ENCODE assay signal across 8 cellular contexts in genomic region chr1:24515581-24516241, GRCh38. TPM values are rescaled to one million over a fixed set of nuclear protein-coding genes. Genes with fewer than 3 reads are reported as not detected.
DNase-seq lines count a peak whose midpoint lies in the region; ATAC-seq, FAIRE-seq and TF ChIP-seq lines count a peak whose summit lies in the region.
"Not testable (repeated sequence)": the region's sequence is repeated elsewhere in the genome, so short reads cannot be mapped to it uniquely, and the experiment has no call there.
"Had no signal": no experiment of that assay in that cellular context is flagged by ENCODE, and none has a peak within 500 bp of the region (broad histone marks: within the 10 kb centered on the region; RNA-seq: fewer than 3 reads in every experiment).

No MANE protein-coding gene starts in this region.

- WGBS in K562 (ENCODE audit: insufficient coverage, low coverage, missing lambda C conversion rate): 26% methylated on average over 16 of the region's 18 CpGs

- TF ChIP-seq POLR2A in K562 (conservative IDR thresholded peaks at IDR 0.05): not testable (repeated sequence)

- peak overlapping the region; percentile 40; the same call in 1 of the 2 replicates for H3K4me3 Mint-ChIP-seq in HFFc6
- not testable (repeated sequence) for H3K4me3 Mint-ChIP-seq in activated CD4-positive, alpha-beta T cell treated with anti-CD3 and anti-CD28 coated beads for 36 hours

- CTCF ChIA-PET in activated CD4-positive, alpha-beta T cell treated with anti-CD3 and anti-CD28 coated beads for 36 hours (lab: Charles Lee): interaction anchor here (0.8 to 4.8 kb wide), 6 partner anchors 10 to 103 kb away, joined by 3 to 48 read pairs (median 4); partner anchors contain the start of gene NIPAL3
- CTCF ChIA-PET in K562 (lab: Yijun Ruan, JAX; ENCODE audit: low intra/inter-chr PET ratio): not testable (repeated sequence)

- not testable (repeated sequence) for H3K27ac ChIP-seq in K562 (ENCODE audit: extremely low read depth, low read depth, low read length)

- not testable (repeated sequence) for H3K9me1 ChIP-seq in K562 (ENCODE audit: control insufficient read depth, insufficient read depth, low read length)

- H3K36me3 ChIP-seq in K562 (ENCODE audit: control insufficient read depth, insufficient read depth, low read length); mucosa of descending colon (ENCODE audit: low read depth): not testable (repeated sequence)

- in situ Hi-C loops in Caki2 (cut with HindIII; ENCODE audit: low pct_unique_long_range_greater_than_20kb, low sequenced_read_pairs); K562 (cut with MboI): not testable (repeated sequence)

- TF ChIP-seq CTCF in HFFc6 (IDR thresholded peaks at IDR 0.05); K562 (IDR thresholded peaks at IDR 0.05 in 2 of 3, conservative IDR thresholded peaks at IDR 0.05 in 1 of 3; ENCODE audit: insufficient read depth in 2 of 3, low read depth in 1 of 3, low read length in 3 of 3); mucosa of descending colon (IDR thresholded peaks at IDR 0.05): not testable (repeated sequence)

- DNase-seq in Caki2 (ENCODE audit: low read depth): peak; percentile 85
- DNase-seq in HFFc6: peak; percentile 85
- peak; percentile 92 for DNase-seq in RCC 7860 (ENCODE audit: low spot score)
- not testable (repeated sequence) for DNase-seq in activated CD4-positive, alpha-beta T cell treated with anti-CD3 and anti-CD28 coated beads for 36 hours; mucosa of descending colon
- DNase-seq in K562 (ENCODE audit: extremely low read depth in 1 of 4, low spot score in 3 of 4): peak in 1 of 4 experiments; percentile 27
- peak; percentile 18 for DNase-seq in fibroblast of peridontal ligament (ENCODE audit: extremely low read depth)

- not testable (repeated sequence) for ATAC-seq in activated CD4-positive, alpha-beta T cell treated with anti-CD3 and anti-CD28 coated beads for 36 hours
- peak; percentile 68 for ATAC-seq in K562
- peak; percentile 51 for ATAC-seq in mucosa of descending colon

- BruUV-seq in K562 (replicated peaks; lab: Mats Ljungman, UMichigan): TSS peak; percentile 99

- H3K27me3 ChIP-seq in K562 (ENCODE audit: control insufficient read depth in 2 of 2, insufficient read depth in 2 of 2, low read length in 2 of 2): peaks cover 38 to 49% of the 10 kb centered on the region in 2 experiments

- H3K9me3 ChIP-seq in K562 (replicated peaks; ENCODE audit: control insufficient read depth, insufficient read depth, low read depth, low read length); mucosa of descending colon: not testable (repeated sequence)

- not testable (repeated sequence) for H3K27me3 Mint-ChIP-seq in HFFc6 (ENCODE audit: insufficient read depth); activated CD4-positive, alpha-beta T cell treated with anti-CD3 and anti-CD28 coated beads for 36 hours

- H3K36me3 Mint-ChIP-seq in HFFc6 (ENCODE audit: low read depth): peaks cover 14% of the 10 kb centered on the region
- peaks cover 46% of the 10 kb centered on the region for H3K36me3 Mint-ChIP-seq in activated CD4-positive, alpha-beta T cell treated with anti-CD3 and anti-CD28 coated beads for 36 hours (ENCODE audit: low read depth)

- not testable (repeated sequence) for H3K4me3 ChIP-seq in K562, mucosa of descending colon

- not testable (repeated sequence) for H3K9ac ChIP-seq in K562 (ENCODE audit: insufficient read depth in 1 of 2, low read depth in 2 of 2, low read length in 2 of 2)

- not testable (repeated sequence) for TF ChIP-seq EP300 in K562 (IDR thresholded peaks at IDR 0.05; ENCODE audit: low read length)

- H3K4me1 ChIP-seq in K562 (replicated peaks in 1 of 2; ENCODE audit: control insufficient read depth in 2 of 2, insufficient read depth in 2 of 2, low read length in 2 of 2); mucosa of descending colon (ENCODE audit: low read depth): not testable (repeated sequence)

- H3K27ac Mint-ChIP-seq in HFFc6: peak overlapping the region; percentile 74
- H3K27ac Mint-ChIP-seq in activated CD4-positive, alpha-beta T cell treated with anti-CD3 and anti-CD28 coated beads for 36 hours: peak overlapping the region; percentile 42

- not testable (repeated sequence) for H3K79me2 ChIP-seq in K562 (ENCODE audit: control insufficient read depth, insufficient read depth, low read length)

- TF ChIP-seq RAD21 in K562 (CRISPR knock-in tag; conservative IDR thresholded peaks at IDR 0.05 in 1 of 2, IDR thresholded peaks at IDR 0.05 in 1 of 2): not testable (repeated sequence)

- intact Hi-C loops in activated CD4-positive, alpha-beta T cell treated with anti-CD3 and anti-CD28 coated beads for 36 hours (cut with DNase I, micrococcal nuclease); K562 (cut with micrococcal nuclease); mucosa of descending colon (cut with DNase I, micrococcal nuclease): not testable (repeated sequence)

- not testable (repeated sequence) for H3K9me3 Mint-ChIP-seq in HFFc6; activated CD4-positive, alpha-beta T cell treated with anti-CD3 and anti-CD28 coated beads for 36 hours (ENCODE audit: low read depth)

- not testable (repeated sequence) for H2AFZ ChIP-seq in K562 (ENCODE audit: low read depth, low read length)

- H3K4me1 Mint-ChIP-seq in HFFc6 (ENCODE audit: low read depth): peaks cover 17% of the 10 kb centered on the region
- peaks cover 69% of the 10 kb centered on the region for H3K4me1 Mint-ChIP-seq in activated CD4-positive, alpha-beta T cell treated with anti-CD3 and anti-CD28 coated beads for 36 hours

- not testable (repeated sequence) for H4K20me1 ChIP-seq in K562 (replicated peaks; ENCODE audit: control insufficient read depth, insufficient read depth, low read length)

- POLR2A ChIA-PET in activated CD4-positive, alpha-beta T cell treated with anti-CD3 and anti-CD28 coated beads for 36 hours (lab: Charles Lee): not testable (repeated sequence)
- POLR2A ChIA-PET in K562 (lab: Yijun Ruan, JAX): interaction anchor here (0.6 to 1.5 kb wide), 5 partner anchors 9 to 104 kb away, joined by 3 to 5 read pairs (median 3); partner anchors contain the start of gene RCAN3

- peak; percentile 93 for FAIRE-seq in RCC 7860 (lab: Jason Lieb, UNC)
- not testable (repeated sequence) for FAIRE-seq in K562 (lab: Jason Lieb, UNC)

- H3K4me2 ChIP-seq in K562 (ENCODE audit: insufficient read depth, low read length): not testable (repeated sequence)

TF ChIP-seq in K562, 482 proteins besides CTCF, POLR2A, EP300 and RAD21 (continues in another document):
- TF ChIP-seq ARID1B (IDR thresholded peaks at IDR 0.05) (peak; percentile 53), POLR2H (tag; IDR thresholded peaks at IDR 0.05; ENCODE audit: low read depth) (peak; percentile 77)

RNA-seq across cellular contexts. Expression of gene RCAN3, which starts 13.1 kb away (rescaled TPM):
- 4.0 and 13.7 TPM in 2 replicates for total RNA-seq in Caki2 (2014; rRNA removed; shearing (Covaris generic); ENCODE audit: low replicate concordance)
- 10 to 100 TPM; 11.9 to 14.5 (median 12.9) TPM for total RNA-seq in HFFc6 (2021; fragmentation: NEBNext Ultra II Directional; extraction: Animal tissue kit (Norgen Biotek cat#: 25700))
- total RNA-seq in activated CD4-positive, alpha-beta T cell treated with anti-CD3 and anti-CD28 coated beads for 36 hours: 10 to 100 TPM; 62.3 to 67.5 TPM
- 0.09 and 0.51 TPM in 2 replicates for total RNA-seq in K562 (2011; cell fraction: chromatin; rRNA removed; ENCODE audit: low replicate concordance)
- total RNA-seq in K562 (2011; cell fraction: nucleolus; rRNA removed): under 0.01 TPM in 1 of 2 replicates, not detected in the other
- total RNA-seq in K562 (2011; cell fraction: nucleoplasm; rRNA removed): 0.23 and 0.37 TPM in 2 replicates
- total RNA-seq in K562 (2014; rRNA removed): 0.24 and 1.4 TPM in 2 replicates
- total RNA-seq in K562 (2014; rRNA removed; fragmentation: Illumina TruSeq; extraction: Trizol): 0.29 and 0.33 TPM in 2 replicates
- total RNA-seq in K562 (2015; rRNA removed; fragmentation: Illumina TruSeq; extraction: Trizol): 0.26 and 0.43 TPM in 2 replicates
- total RNA-seq in K562 (2021): 0.42 and 0.84 TPM in 2 replicates
- 0.07 and 0.45 TPM in 2 replicates for polyA plus RNA-seq in K562 (2011; rRNA removed)
- polyA plus RNA-seq in K562 (2011; cell fraction: cytosol; rRNA removed): 0.09 and 0.16 TPM in 2 replicates
- 0.27 and 0.36 TPM in 2 replicates for polyA plus RNA-seq in K562 (2011; cell fraction: nucleus; rRNA removed)
- polyA plus RNA-seq in K562 (2012): 0.58 and 0.69 TPM in 2 replicates
- 0.43 and 0.55 TPM in 2 replicates for polyA plus RNA-seq in K562 (2014; fragmentation: Illumina TruSeq; extraction: Trizol)
- polyA plus RNA-seq in K562 (2014; fragmentation: Nextera tagmentation; extraction: Ambion mirVana): under 1 TPM; 0.10 to 0.11 TPM
- polyA plus RNA-seq in K562 (2014; rRNA removed): 0.23 and 1.4 TPM in 2 replicates
- polyA minus RNA-seq in K562 (2011; rRNA and poly(A)+ RNA removed): 0.18 and 0.35 TPM in 2 replicates
- polyA minus RNA-seq in K562 (2011; cell fraction: cytosol; rRNA and poly(A)+ RNA removed): 1.4 TPM in 1 of 2 replicates, not detected in the other
- not detected in 2 replicates for polyA minus RNA-seq in K562 (2011; cell fraction: nucleus; rRNA and poly(A)+ RNA removed)
- 10 to 100 TPM in 2 of 3 donors, 1 to 10 TPM in 1; 9.2 to 15.0 (median 12.8) TPM for total RNA-seq in mucosa of descending colon

RNA-seq across cellular contexts. Expression of gene NCMAP, which starts 40.2 kb away (rescaled TPM):
- total RNA-seq in Caki2 (2014; rRNA removed; shearing (Covaris generic); ENCODE audit: low replicate concordance): not detected in 2 replicates
- total RNA-seq in HFFc6 (2021; fragmentation: NEBNext Ultra II Directional; extraction: Animal tissue kit (Norgen Biotek cat#: 25700)): not detected
- under 1 TPM in 1 of 2 experiments, not detected in 1; 0.05 TPM for total RNA-seq in activated CD4-positive, alpha-beta T cell treated with anti-CD3 and anti-CD28 coated beads for 36 hours
- not detected in 2 replicates for total RNA-seq in K562 (2011; cell fraction: chromatin; rRNA removed; ENCODE audit: low replicate concordance)
- total RNA-seq in K562 (2011; cell fraction: nucleolus; rRNA removed): not detected in 2 replicates
- total RNA-seq in K562 (2011; cell fraction: nucleoplasm; rRNA removed): not detected in 2 replicates
- total RNA-seq in K562 (2014; rRNA removed) (not detected in 2 replicates), K562 (2014; rRNA removed; fragmentation: Illumina TruSeq; extraction: Trizol) (not detected in 2 replicates), K562 (2015; rRNA removed; fragmentation: Illumina TruSeq; extraction: Trizol) (not detected in 2 replicates), K562 (2021) (not detected in 2 replicates), mucosa of descending colon (1 to 10 TPM in 2 of 3 donors, under 1 TPM in 1; 0.60 to 1.9 (median 1.9) TPM)
- polyA plus RNA-seq in K562 (2011; rRNA removed) (not detected in 2 replicates), K562 (2014; fragmentation: Illumina TruSeq; extraction: Trizol) (not detected in 2 replicates), K562 (2014; fragmentation: Nextera tagmentation; extraction: Ambion mirVana) (under 1 TPM in 1 of 2 experiments, not detected in 1; 0.03 TPM), K562 (2014; rRNA removed) (not detected in 2 replicates)
- 0.01 TPM in 1 of 2 replicates, not detected in the other for polyA plus RNA-seq in K562 (2011; cell fraction: cytosol; rRNA removed)
- not detected in 2 replicates for polyA plus RNA-seq in K562 (2011; cell fraction: nucleus; rRNA removed)
- polyA plus RNA-seq in K562 (2012): 0.03 TPM in 1 of 2 replicates, not detected in the other
- not detected in 2 replicates for polyA minus RNA-seq in K562 (2011; rRNA and poly(A)+ RNA removed)
- polyA minus RNA-seq in K562 (2011; cell fraction: cytosol; rRNA and poly(A)+ RNA removed): not detected in 2 replicates
- polyA minus RNA-seq in K562 (2011; cell fraction: nucleus; rRNA and poly(A)+ RNA removed): not detected in 2 replicates
- total RNA-seq: activated B cell treated with CpG ODN at 0.5 μM for 24 hours had no signal
